In the genomic region with DNA sequence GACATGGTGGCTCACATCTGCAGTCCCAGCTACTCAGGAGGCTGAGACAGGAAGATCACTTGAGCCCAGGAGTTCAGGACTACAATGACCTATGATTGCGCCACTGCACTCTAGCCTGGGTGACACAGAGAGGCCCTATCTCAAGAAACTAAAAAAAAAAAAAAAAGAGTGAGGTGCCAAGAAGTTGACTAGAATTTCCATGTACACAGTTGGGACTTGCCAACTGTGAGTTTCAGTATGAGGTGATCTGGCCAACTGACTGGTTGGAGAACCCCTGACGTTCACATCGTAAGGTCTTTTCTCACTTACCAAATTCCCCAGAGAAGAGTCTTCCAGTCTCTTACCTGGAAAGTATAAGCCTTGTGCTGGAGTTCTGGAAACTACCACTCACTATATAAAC, we compare ENCODE assay signal across 1 cellular context.
TF ChIP-seq lines count a peak whose summit lies in the region.

No MANE protein-coding gene starts in this region.

TF ChIP-seq in K562, 482 proteins besides CTCF, POLR2A, EP300 and RAD21:
- TF ChIP-seq CEBPB (tag; IDR thresholded peaks at IDR 0.05): peak; percentile 69
- TF ChIP-seq RBM15 (IDR thresholded peaks at IDR 0.05; ENCODE audit: insufficient read depth, low read length): no peak
